9 cellular contexts compared by ENCODE assay signal in the genomic region with DNA sequence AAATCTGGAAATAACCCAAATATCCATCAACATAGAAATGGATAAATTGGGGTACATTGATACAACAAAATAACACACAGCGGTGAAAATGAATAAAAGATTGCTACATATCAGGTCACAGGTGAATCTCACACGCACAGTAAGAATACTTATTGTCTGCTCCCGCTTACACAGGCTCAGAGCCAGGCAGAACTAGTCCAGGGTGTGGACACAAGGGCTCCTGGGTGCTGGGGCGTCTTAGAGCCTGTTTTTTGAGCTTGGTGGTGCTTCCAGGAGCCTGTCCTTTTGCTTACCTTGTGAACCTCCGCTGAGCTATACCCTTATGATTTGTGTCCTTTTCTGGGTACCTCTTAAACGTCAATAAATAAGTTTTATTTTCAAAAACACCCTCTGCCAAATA.
"Had no signal": no experiment of that assay in that cellular context is flagged by ENCODE, and none has a peak within 500 bp of the region (broad histone marks: within the 10 kb centered on the region; RNA-seq: fewer than 3 reads in every experiment).

No MANE protein-coding gene starts in this region.

- H3K4me1 ChIP-seq: HAP-1 had no signal

- H3K9me3 Mint-ChIP-seq: HFFc6, IgD-negative memory B cell had no signal

- H3K27ac ChIP-seq: GM23248, HL-60 had no signal

- H3K9me3 ChIP-seq: HAP-1 had no signal

- H3K4me1 Mint-ChIP-seq: IgD-negative memory B cell had no signal

- DNase-seq: GM23248, GOT3, H7, HFFc6 had no signal

- H3K27me3 Mint-ChIP-seq: IgD-negative memory B cell had no signal

- ATAC-seq: HCT116, HepG2 had no signal

- H3K27ac Mint-ChIP-seq: HFFc6, IgD-negative memory B cell had no signal

- H3K4me3 Mint-ChIP-seq: HFFc6 had no signal

- H3K4me3 ChIP-seq: GM23248, HAP-1 had no signal
